ENCODE assay signal across 21 cellular contexts in genomic region chr2:16043627-16044026, GRCh38.
"Had no signal": no experiment of that assay in that cellular context is flagged by ENCODE, and none has a peak within 500 bp of the region (broad histone marks: within the 10 kb centered on the region; RNA-seq: fewer than 3 reads in every experiment).

No MANE protein-coding gene starts in this region.

- DNase-seq: colonic mucosa; cortex of kidney; dermis blood vessel endothelial cell; dorsolateral prefrontal cortex; effector CD4-positive, alpha-beta T cell; effector CD8-positive, alpha-beta T cell; effector memory CD4-positive, alpha-beta T cell; effector memory CD8-positive, alpha-beta T cell; endodermal cell; erythroblast; esophagus squamous epithelium; foreskin fibroblast; foreskin keratinocyte; foreskin melanocyte; gastrocnemius medialis; glutamatergic neuron; head of caudate nucleus; heart left ventricle; heart right ventricle had no signal

- ATAC-seq: effector memory CD8-positive, alpha-beta T cell; esophagus mucosa; foreskin keratinocyte; gastrocnemius medialis; gastroesophageal sphincter; heart left ventricle; heart right ventricle had no signal
